ENCODE assay signal across 3 cellular contexts in genomic region chr19:1018393-1018792, GRCh38.
TF ChIP-seq lines count a peak whose summit lies in the region.

No MANE protein-coding gene starts in this region.

TF ChIP-seq in SK-N-SH, 30 proteins besides CTCF, POLR2A, EP300 and RAD21:
- TF ChIP-seq CHD2 (IDR thresholded peaks at IDR 0.05; ENCODE audit: low read length, partially characterized antibody) (no peak), TAF1 (IDR thresholded peaks at IDR 0.05; ENCODE audit: borderline replicate concordance, low read depth, low read length) (no peak), YY1 (IDR thresholded peaks at IDR 0.05; ENCODE audit: low read depth) (no peak), NFIC (IDR thresholded peaks at IDR 0.05; ENCODE audit: borderline replicate concordance) (no peak), POLR2AphosphoS5 (IDR thresholded peaks at IDR 0.05; ENCODE audit: low read depth, low read length) (no peak), MAX (IDR thresholded peaks at IDR 0.05; ENCODE audit: low read depth) (no peak), JUND (IDR thresholded peaks at IDR 0.05) (no peak)
- TF ChIP-seq, protein P1, sequence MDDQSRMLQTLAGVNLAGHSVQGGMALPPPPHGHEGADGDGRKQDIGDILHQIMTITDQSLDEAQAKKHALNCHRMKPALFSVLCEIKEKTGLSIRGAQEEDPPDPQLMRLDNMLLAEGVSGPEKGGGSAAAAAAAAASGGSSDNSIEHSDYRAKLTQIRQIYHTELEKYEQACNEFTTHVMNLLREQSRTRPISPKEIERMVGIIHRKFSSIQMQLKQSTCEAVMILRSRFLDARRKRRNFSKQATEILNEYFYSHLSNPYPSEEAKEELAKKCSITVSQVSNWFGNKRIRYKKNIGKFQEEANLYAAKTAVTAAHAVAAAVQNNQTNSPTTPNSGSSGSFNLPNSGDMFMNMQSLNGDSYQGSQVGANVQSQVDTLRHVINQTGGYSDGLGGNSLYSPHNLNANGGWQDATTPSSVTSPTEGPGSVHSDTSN (IDR thresholded peaks at IDR 0.05) = no peak

TF ChIP-seq in SK-N-SH treated with all-trans-retinoic acid at 6 μM for 48 hours, 23 proteins besides CTCF, POLR2A, EP300 and RAD21:
- TF ChIP-seq, protein P2, sequence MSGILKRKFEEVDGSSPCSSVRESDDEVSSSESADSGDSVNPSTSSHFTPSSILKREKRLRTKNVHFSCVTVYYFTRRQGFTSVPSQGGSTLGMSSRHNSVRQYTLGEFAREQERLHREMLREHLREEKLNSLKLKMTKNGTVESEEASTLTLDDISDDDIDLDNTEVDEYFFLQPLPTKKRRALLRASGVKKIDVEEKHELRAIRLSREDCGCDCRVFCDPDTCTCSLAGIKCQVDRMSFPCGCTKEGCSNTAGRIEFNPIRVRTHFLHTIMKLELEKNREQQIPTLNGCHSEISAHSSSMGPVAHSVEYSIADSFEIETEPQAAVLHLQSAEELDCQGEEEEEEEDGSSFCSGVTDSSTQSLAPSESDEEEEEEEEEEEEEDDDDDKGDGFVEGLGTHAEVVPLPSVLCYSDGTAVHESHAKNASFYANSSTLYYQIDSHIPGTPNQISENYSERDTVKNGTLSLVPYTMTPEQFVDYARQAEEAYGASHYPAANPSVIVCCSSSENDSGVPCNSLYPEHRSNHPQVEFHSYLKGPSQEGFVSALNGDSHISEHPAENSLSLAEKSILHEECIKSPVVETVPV (CRISPR knock-in tag; IDR thresholded peaks at IDR 0.05) = no peak
- TF ChIP-seq TOX (CRISPR knock-in tag; IDR thresholded peaks at IDR 0.05; ENCODE audit: borderline replicate concordance) (no peak), ESRRG (CRISPR knock-in tag; IDR thresholded peaks at IDR 0.05) (no peak), PATZ1 (CRISPR knock-in tag; IDR thresholded peaks at IDR 0.05; ENCODE audit: borderline replicate concordance) (no peak), ARNTL (CRISPR knock-in tag; IDR thresholded peaks at IDR 0.05; ENCODE audit: borderline replicate concordance, low read depth) (no peak)

TF ChIP-seq in K562, 482 proteins besides CTCF, POLR2A, EP300 and RAD21 (continues in another document):
- TF ChIP-seq SIX5 (IDR thresholded peaks at IDR 0.05; ENCODE audit: borderline replicate concordance in 1 of 2, insufficient read depth in 1 of 2, low read depth in 1 of 2, low read length in 2 of 2) (no peak), ZFP36 (IDR thresholded peaks at IDR 0.05; ENCODE audit: low read depth, low read length, partially characterized antibody) (no peak), JUNB (CRISPR knock-in tag; conservative IDR thresholded peaks at IDR 0.05) (no peak), POLR2AphosphoS5 (IDR thresholded peaks at IDR 0.05; ENCODE audit: control insufficient read depth, insufficient read depth, low read depth, low read length) (peak; percentile 62; the same call in 1 of the 2 replicates), FOS (IDR thresholded peaks at IDR 0.05; ENCODE audit: extremely low read depth, insufficient read length) (no peak), CBX8 (IDR thresholded peaks at IDR 0.05; ENCODE audit: borderline replicate concordance, extremely low read depth, low read depth, low read length, poor library complexity, severe bottlenecking) (no peak), RCOR1 (IDR thresholded peaks at IDR 0.05; ENCODE audit: borderline replicate concordance in 1 of 2, low read depth in 2 of 2, low read length in 2 of 2) (peak; percentile 91 to 98), TBL1XR1 (IDR thresholded peaks at IDR 0.05; ENCODE audit: low read length in 2 of 2) (no peak), CREBBP (IDR thresholded peaks at IDR 0.05; ENCODE audit: low read depth, low read length) (no peak), CHD2 (IDR thresholded peaks at IDR 0.05; ENCODE audit: low read depth, low read length) (no peak), HDAC2 (IDR thresholded peaks at IDR 0.05) (peak; percentile 94), ZNF3 (CRISPR knock-in tag; IDR thresholded peaks at IDR 0.05) (no peak), ZNF311 (CRISPR knock-in tag; IDR thresholded peaks at IDR 0.05) (no peak), SRSF3 (IDR thresholded peaks at IDR 0.05; ENCODE audit: insufficient read depth, low read length) (no peak), ESRRA (IDR thresholded peaks at IDR 0.05; ENCODE audit: borderline replicate concordance, low read depth) (no peak), ARID1B (IDR thresholded peaks at IDR 0.05) (peak; percentile 78), NCOR1 (IDR thresholded peaks at IDR 0.05) (peak; percentile 74), ZNF696 (CRISPR knock-in tag; conservative IDR thresholded peaks at IDR 0.05) (no peak), MAFK (IDR thresholded peaks at IDR 0.05; ENCODE audit: low read length) (no peak), CSDE1 (IDR thresholded peaks at IDR 0.05) (no peak), HNRNPUL1 (IDR thresholded peaks at IDR 0.05; ENCODE audit: low read length) (no peak), NFYB (IDR thresholded peaks at IDR 0.05; ENCODE audit: extremely low read depth, insufficient read length) (no peak), HEY1 (CRISPR knock-in tag; IDR thresholded peaks at IDR 0.05; ENCODE audit: borderline replicate concordance) (no peak), PTBP1 (IDR thresholded peaks at IDR 0.05; ENCODE audit: low read depth, low read length) (no peak), FOXA3 (CRISPR knock-in tag; conservative IDR thresholded peaks at IDR 0.05 in 1 of 2, IDR thresholded peaks at IDR 0.05 in 1 of 2) (no peak), NR2F6 (CRISPR knock-in tag; IDR thresholded peaks at IDR 0.05) (no peak), DPF2 (IDR thresholded peaks at IDR 0.05) (0 out of 2 replicates have a peak, but pooled peaks have one; percentile 35), CHD1 (IDR thresholded peaks at IDR 0.05; ENCODE audit: low read length) (no peak), POLR3G (IDR thresholded peaks at IDR 0.05; ENCODE audit: extremely low read depth, insufficient read length, insufficient replicate concordance) (no peak), FOXJ3 (CRISPR knock-in tag; IDR thresholded peaks at IDR 0.05) (no peak), CCAR2 (IDR thresholded peaks at IDR 0.05; ENCODE audit: low read depth, low read length) (no peak), SMARCB1 (IDR thresholded peaks at IDR 0.05; ENCODE audit: insufficient read length, low read depth) (no peak), HMG20A (CRISPR knock-in tag; conservative IDR thresholded peaks at IDR 0.05) (no peak), ZFX (CRISPR knock-in tag; IDR thresholded peaks at IDR 0.05) (0 out of 2 replicates have a peak, but pooled peaks have one; percentile 24), EWSR1 (IDR thresholded peaks at IDR 0.05; ENCODE audit: borderline replicate concordance, low read depth, partially characterized antibody) (no peak), HCFC1 (IDR thresholded peaks at IDR 0.05; ENCODE audit: low read depth, low read length) (no peak), PYGO2 (tag; IDR thresholded peaks at IDR 0.05) (no peak), ATF7 (IDR thresholded peaks at IDR 0.05) (no peak), GTF2B (IDR thresholded peaks at IDR 0.05; ENCODE audit: extremely low read depth, insufficient read length) (no peak), SREBF1 (IDR thresholded peaks at IDR 0.05; ENCODE audit: borderline replicate concordance, low read depth, low read length) (no peak), NONO (IDR thresholded peaks at IDR 0.05; ENCODE audit: low read depth in 2 of 2, low read length in 1 of 2) (no peak), KDM1A (IDR thresholded peaks at IDR 0.05) (peak; percentile 99), E2F8 (IDR thresholded peaks at IDR 0.05; ENCODE audit: low read depth, partially characterized antibody) (no peak), ZBTB7A (IDR thresholded peaks at IDR 0.05; ENCODE audit: borderline replicate concordance, control insufficient read depth, low read depth, low read length) (peak; percentile 58; the same call in 1 of the 2 replicates), PHB2 (IDR thresholded peaks at IDR 0.05; ENCODE audit: low read depth) (0 out of 2 replicates have a peak, but pooled peaks have one; percentile 41), ZNF764 (CRISPR knock-in tag; IDR thresholded peaks at IDR 0.05; ENCODE audit: low read depth) (no peak), MTA2 (IDR thresholded peaks at IDR 0.05; ENCODE audit: low read depth) (peak; percentile 55; the same call in 1 of the 2 replicates)
- TF ChIP-seq, protein P3, sequence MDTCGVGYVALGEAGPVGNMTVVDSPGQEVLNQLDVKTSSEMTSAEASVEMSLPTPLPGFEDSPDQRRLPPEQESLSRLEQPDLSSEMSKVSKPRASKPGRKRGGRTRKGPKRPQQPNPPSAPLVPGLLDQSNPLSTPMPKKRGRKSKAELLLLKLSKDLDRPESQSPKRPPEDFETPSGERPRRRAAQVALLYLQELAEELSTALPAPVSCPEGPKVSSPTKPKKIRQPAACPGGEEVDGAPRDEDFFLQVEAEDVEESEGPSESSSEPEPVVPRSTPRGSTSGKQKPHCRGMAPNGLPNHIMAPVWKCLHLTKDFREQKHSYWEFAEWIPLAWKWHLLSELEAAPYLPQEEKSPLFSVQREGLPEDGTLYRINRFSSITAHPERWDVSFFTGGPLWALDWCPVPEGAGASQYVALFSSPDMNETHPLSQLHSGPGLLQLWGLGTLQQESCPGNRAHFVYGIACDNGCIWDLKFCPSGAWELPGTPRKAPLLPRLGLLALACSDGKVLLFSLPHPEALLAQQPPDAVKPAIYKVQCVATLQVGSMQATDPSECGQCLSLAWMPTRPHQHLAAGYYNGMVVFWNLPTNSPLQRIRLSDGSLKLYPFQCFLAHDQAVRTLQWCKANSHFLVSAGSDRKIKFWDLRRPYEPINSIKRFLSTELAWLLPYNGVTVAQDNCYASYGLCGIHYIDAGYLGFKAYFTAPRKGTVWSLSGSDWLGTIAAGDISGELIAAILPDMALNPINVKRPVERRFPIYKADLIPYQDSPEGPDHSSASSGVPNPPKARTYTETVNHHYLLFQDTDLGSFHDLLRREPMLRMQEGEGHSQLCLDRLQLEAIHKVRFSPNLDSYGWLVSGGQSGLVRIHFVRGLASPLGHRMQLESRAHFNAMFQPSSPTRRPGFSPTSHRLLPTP (IDR thresholded peaks at IDR 0.05; ENCODE audit: borderline replicate concordance, extremely low read depth, insufficient read length) = no peak
- TF ChIP-seq, protein P4, sequence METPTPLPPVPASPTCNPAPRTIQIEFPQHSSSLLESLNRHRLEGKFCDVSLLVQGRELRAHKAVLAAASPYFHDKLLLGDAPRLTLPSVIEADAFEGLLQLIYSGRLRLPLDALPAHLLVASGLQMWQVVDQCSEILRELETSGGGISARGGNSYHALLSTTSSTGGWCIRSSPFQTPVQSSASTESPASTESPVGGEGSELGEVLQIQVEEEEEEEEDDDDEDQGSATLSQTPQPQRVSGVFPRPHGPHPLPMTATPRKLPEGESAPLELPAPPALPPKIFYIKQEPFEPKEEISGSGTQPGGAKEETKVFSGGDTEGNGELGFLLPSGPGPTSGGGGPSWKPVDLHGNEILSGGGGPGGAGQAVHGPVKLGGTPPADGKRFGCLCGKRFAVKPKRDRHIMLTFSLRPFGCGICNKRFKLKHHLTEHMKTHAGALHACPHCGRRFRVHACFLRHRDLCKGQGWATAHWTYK (CRISPR knock-in tag; IDR thresholded peaks at IDR 0.05) = no peak
- TF ChIP-seq, protein P5, sequence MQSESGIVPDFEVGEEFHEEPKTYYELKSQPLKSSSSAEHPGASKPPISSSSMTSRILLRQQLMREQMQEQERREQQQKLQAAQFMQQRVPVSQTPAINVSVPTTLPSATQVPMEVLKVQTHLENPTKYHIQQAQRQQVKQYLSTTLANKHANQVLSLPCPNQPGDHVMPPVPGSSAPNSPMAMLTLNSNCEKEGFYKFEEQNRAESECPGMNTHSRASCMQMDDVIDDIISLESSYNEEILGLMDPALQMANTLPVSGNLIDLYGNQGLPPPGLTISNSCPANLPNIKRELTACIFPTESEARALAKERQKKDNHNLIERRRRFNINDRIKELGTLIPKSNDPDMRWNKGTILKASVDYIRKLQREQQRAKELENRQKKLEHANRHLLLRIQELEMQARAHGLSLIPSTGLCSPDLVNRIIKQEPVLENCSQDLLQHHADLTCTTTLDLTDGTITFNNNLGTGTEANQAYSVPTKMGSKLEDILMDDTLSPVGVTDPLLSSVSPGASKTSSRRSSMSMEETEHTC (IDR thresholded peaks at IDR 0.05) = no peak
- TF ChIP-seq, protein P6, sequence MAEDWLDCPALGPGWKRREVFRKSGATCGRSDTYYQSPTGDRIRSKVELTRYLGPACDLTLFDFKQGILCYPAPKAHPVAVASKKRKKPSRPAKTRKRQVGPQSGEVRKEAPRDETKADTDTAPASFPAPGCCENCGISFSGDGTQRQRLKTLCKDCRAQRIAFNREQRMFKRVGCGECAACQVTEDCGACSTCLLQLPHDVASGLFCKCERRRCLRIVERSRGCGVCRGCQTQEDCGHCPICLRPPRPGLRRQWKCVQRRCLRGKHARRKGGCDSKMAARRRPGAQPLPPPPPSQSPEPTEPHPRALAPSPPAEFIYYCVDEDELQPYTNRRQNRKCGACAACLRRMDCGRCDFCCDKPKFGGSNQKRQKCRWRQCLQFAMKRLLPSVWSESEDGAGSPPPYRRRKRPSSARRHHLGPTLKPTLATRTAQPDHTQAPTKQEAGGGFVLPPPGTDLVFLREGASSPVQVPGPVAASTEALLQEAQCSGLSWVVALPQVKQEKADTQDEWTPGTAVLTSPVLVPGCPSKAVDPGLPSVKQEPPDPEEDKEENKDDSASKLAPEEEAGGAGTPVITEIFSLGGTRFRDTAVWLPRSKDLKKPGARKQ (CRISPR knock-in tag; IDR thresholded peaks at IDR 0.05) = no peak
